In the genomic region with DNA sequence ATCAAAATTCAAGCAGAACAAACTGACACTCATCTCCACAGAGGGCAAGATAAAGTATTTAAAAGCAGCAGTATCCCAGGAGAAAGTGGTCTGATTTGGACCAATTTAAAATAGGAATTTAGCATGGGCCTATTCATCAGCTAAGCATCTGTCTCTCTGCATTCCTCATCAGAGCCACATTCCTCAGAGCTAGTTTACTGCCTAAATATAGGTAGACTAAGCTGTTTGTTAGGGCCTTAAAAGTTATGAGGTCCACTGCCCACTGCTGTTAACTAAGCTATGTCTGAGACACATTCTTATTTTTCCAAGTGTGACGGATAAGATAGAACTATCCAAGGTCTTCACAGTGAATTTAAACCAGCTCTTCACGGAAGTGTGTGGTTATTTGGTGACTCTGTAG, we compare ENCODE assay signal across 21 cellular contexts. TPM values are rescaled to one million over a fixed set of nuclear protein-coding genes. Genes with fewer than 3 reads are reported as not detected.
A peak's percentile ranks its signal among the peaks of the same experiment; 100 is the strongest.
DNase-seq lines count a peak whose midpoint lies in the region; TF ChIP-seq lines count a peak whose summit lies in the region.
"Had no signal": no experiment of that assay in that cellular context is flagged by ENCODE, and none has a peak within 500 bp of the region (broad histone marks: within the 10 kb centered on the region; RNA-seq: fewer than 3 reads in every experiment).

No MANE protein-coding gene starts in this region.

- no peaks in the 10 kb centered on the region for H3K27me3 ChIP-seq in smooth muscle cell (ENCODE audit: low read depth)
- no peaks in the 10 kb centered on the region for H3K27me3 ChIP-seq in uterus
- H3K27me3 ChIP-seq: right lobe of liver had no signal

- no peak for TF ChIP-seq POLR2A in uterus (IDR thresholded peaks at IDR 0.05)

- no peaks in the 10 kb centered on the region for H3K4me1 ChIP-seq in smooth muscle cell (ENCODE audit: low read depth)
- H3K4me1 ChIP-seq in uterus: no peaks in the 10 kb centered on the region
- H3K4me1 ChIP-seq: foreskin keratinocyte, right lobe of liver had no signal

- 43% methylated on average over 2 of the region's 2 CpGs for WGBS in smooth muscle cell (ENCODE audit: low lambda C conversion rate)

- peak overlapping the region; percentile 0 for H3K4me2 ChIP-seq in smooth muscle cell

- no peaks in the 10 kb centered on the region for H3K79me2 ChIP-seq in smooth muscle cell (ENCODE audit: low read depth)

- H3K9me3 ChIP-seq in smooth muscle cell (replicated peaks; ENCODE audit: low read depth) (no peaks in the 10 kb centered on the region), uterus (no peaks in the 10 kb centered on the region)
- H3K9me3 ChIP-seq: right lobe of liver had no signal

- H3K4me3 ChIP-seq in smooth muscle cell: no peak overlapping the region
- H3K4me3 ChIP-seq in uterus: no peak overlapping the region
- H3K4me3 ChIP-seq: right lobe of liver had no signal

- H3K36me3 ChIP-seq in smooth muscle cell (ENCODE audit: low read depth): no peaks in the 10 kb centered on the region
- H3K36me3 ChIP-seq in uterus: no peaks in the 10 kb centered on the region
- H3K36me3 ChIP-seq: right lobe of liver had no signal

- no peaks in the 10 kb centered on the region for H3F3A ChIP-seq in smooth muscle cell (ENCODE audit: low read depth)

- intact Hi-C loops in uterus (cut with DNase I; ENCODE audit: low total_unique reads): no loop called here

- peak; percentile 37 for DNase-seq in Caki2 (ENCODE audit: low read depth)
- DNase-seq in NCI-H226: peak; percentile 13
- DNase-seq in islet precursor cell: peak; percentile 56
- DNase-seq in smooth muscle cell (lab: John Stamatoyannopoulos, UW; ENCODE audit: unreplicated experiment): no peak
- no peak for DNase-seq in stimulated activated CD4-positive, alpha-beta T cell treated with anti-CD3 and anti-CD28 coated beads, Interleukin-2, amount 100 ng/mL, for 24 hours
- DNase-seq in retina: no peak
- no peak for DNase-seq in uterus
- DNase-seq: activated CD4-positive, alpha-beta T cell treated with anti-CD3 and anti-CD28 coated beads for 48 hours; activated CD8-positive, alpha-beta memory T cell treated with anti-CD3 and anti-CD28 coated beads, Interleukin-2, amount 10 ng/mL, durations not matched to agents 7 days and 5 days; activated naive CD4-positive, alpha-beta T cell treated with anti-CD3 and anti-CD28 coated beads, Interleukin-2, amount 10 ng/mL, durations not matched to agents 7 days and 5 days; central memory CD4-positive, alpha-beta T cell; DND-41; IMR-90; kidney; MM.1S; naive thymus-derived CD4-positive, alpha-beta T cell; NCI-H1436; NCI-H510A treated with DMSO at 0.1 percent for 48 hours; right lobe of liver; T-helper 17 cell had no signal

- H4K20me1 ChIP-seq in smooth muscle cell (ENCODE audit: low read depth): no peaks in the 10 kb centered on the region

- H3K27ac ChIP-seq in smooth muscle cell (ENCODE audit: low read depth): peak overlapping the region; percentile 17
- H3K27ac ChIP-seq in uterus: no peak overlapping the region
- H3K27ac ChIP-seq: foreskin keratinocyte, right lobe of liver had no signal

- in situ Hi-C loops in Caki2 (cut with HindIII; ENCODE audit: low pct_unique_long_range_greater_than_20kb, low sequenced_read_pairs): no loop called here

- H2AFZ ChIP-seq in smooth muscle cell (ENCODE audit: low read depth): no peak overlapping the region

- no peak overlapping the region for H3K9ac ChIP-seq in smooth muscle cell (ENCODE audit: low read depth)

- TF ChIP-seq CTCF in smooth muscle cell (IDR thresholded peaks at IDR 0.05; ENCODE audit: borderline replicate concordance, insufficient read depth, poor library complexity, severe bottlenecking) (no peak), uterus (IDR thresholded peaks at IDR 0.05) (no peak)

RNA-seq across cellular contexts. Expression of gene NEB, which starts 17.6 kb away (rescaled TPM):
- 0.51 TPM in 1 of 2 replicates, not detected in the other for total RNA-seq in Caki2 (2014; rRNA removed; shearing (Covaris generic); ENCODE audit: low replicate concordance)
- 1.3 and 4.3 TPM in 2 replicates for total RNA-seq in smooth muscle cell
- polyA plus RNA-seq in smooth muscle cell: 0.18 and 0.32 TPM in 2 replicates
- total RNA-seq in uterus: 1 to 10 TPM in 2 of 4 donors, under 1 TPM in 2; under 0.01 to 2.2 (median 0.84) TPM
- polyA plus RNA-seq: foreskin keratinocyte, IMR-90 had no signal

Comparison
In these comparisons a context has a peak if more than half of its experiments do, and no peak if none do; other contexts are left out.
1. DNase-seq: peak in Caki2 (single experiment), NCI-H226 (single experiment) and islet precursor cell (single experiment); none in smooth muscle cell (single experiment), stimulated activated CD4-positive, alpha-beta T cell treated with anti-CD3 and anti-CD28 coated beads, Interleukin-2, amount 100 ng/mL, for 24 hours (0 of 2), retina (single experiment) and uterus (0 of 2).